Comparison of ENCODE assay signal across 8 cellular contexts in genomic region chr15:78437107-78437761, GRCh38. TPM values are rescaled to one million over a fixed set of nuclear protein-coding genes. Genes with fewer than 3 reads are reported as not detected.
DNase-seq lines count a peak whose midpoint lies in the region; ATAC-seq and TF ChIP-seq lines count a peak whose summit lies in the region.

No MANE protein-coding gene starts in this region.

- WGBS in GM23248 (ENCODE audit: low coverage in 1 of 2, low lambda C conversion rate in 2 of 2, missing lambda C conversion rate in 2 of 2), 2 experiments = 15 to 16% methylated on average over 11 of the region's 11 CpGs
- 15 to 18% (median 16%) methylated on average over 11 of the region's 11 CpGs for WGBS in psoas muscle, 3 donors

- in situ Hi-C loops in GM23248 (cut with MboI) = no loop called here

- H2AFZ ChIP-seq in GM23248 = peak overlapping the region; percentile 97

- intact Hi-C loops in psoas muscle (cut with DNase I) = loop anchor here in 1 of 2 donors (5.0 kb wide), 1 partner anchor 105 kb away; the partner anchor contains the start of gene PSMA4

- CTCF ChIA-PET in BJ (lab: Yijun Ruan, JAX) = interaction anchor here (1.1 to 4.7 kb wide), 6 partner anchors 10 to 135 kb away, joined by 3 to 27 read pairs (median 5); no protein-coding TSS in a partner anchor
- CTCF ChIA-PET in T-cell (lab: Charles Lee) = interaction anchor here in 1 of 2 donors (0.9 to 1.6 kb wide), 3 partner anchors 14 to 138 kb away, joined by 3 to 9 read pairs (median 7); partner anchors contain the start of gene SKIC8

- H4K20me1 ChIP-seq in GM23248 (ENCODE audit: insufficient read depth) = no peaks in the 10 kb centered on the region

- peak overlapping the region; percentile 81 for H3K4me2 ChIP-seq in GM23248 (ENCODE audit: unreplicated experiment)

- H3K36me3 ChIP-seq in BJ (ENCODE audit: control insufficient read depth, insufficient read depth, low read length) (peaks cover 4% of the 10 kb centered on the region), GM23248 (ENCODE audit: low read depth) (peaks cover 20% of the 10 kb centered on the region; the same call in 1 of the 2 replicates), psoas muscle (ENCODE audit: insufficient read depth in 1 of 2, low read depth in 1 of 2) (peaks cover 0 to 25% of the 10 kb centered on the region in 2 donors)

- peak overlapping the region; percentile 98 for H3K9ac ChIP-seq in GM23248

- DNase-seq in BJ (ENCODE audit: low read depth) (no peak), GM23248 (no peak), T-cell (peak in 1 of 34 experiments; percentile 0), fibroblast of mammary gland (ENCODE audit: low read depth) (no peak), psoas muscle (no peak), NCI-H446 treated with DMSO at 0.1 percent for 48 hours (lab: John Stamatoyannopoulos, UW) (no peak), NK-92 (lab: John Stamatoyannopoulos, UW; ENCODE audit: unreplicated experiment) (no peak)
- no peak for DNase-seq in stimulated activated naive CD4-positive, alpha-beta T cell treated with Interleukin-2 at 50 U/mL for 16 hours (lab: John Stamatoyannopoulos, UW)

- H3K27ac Mint-ChIP-seq in T-cell = peak overlapping the region; percentile 95 to 96

- no peaks in the 10 kb centered on the region for H3K9me3 Mint-ChIP-seq in T-cell

- H3K4me3 ChIP-seq in BJ (ENCODE audit: low read depth, low read length) (peak overlapping the region; percentile 51), GM23248 (peak overlapping the region; percentile 87), fibroblast of mammary gland (ENCODE audit: control insufficient read depth, low read depth, low read length) (peak overlapping the region; percentile 90), psoas muscle (peak overlapping the region; percentile 97)

- H3K4me1 Mint-ChIP-seq in T-cell = peaks cover 36 to 46% (median 39%) of the 10 kb centered on the region in 3 donors

- ATAC-seq in T-cell (replicated peaks in 1 of 4) (no peak), psoas muscle (no peak)

- H3K9me2 ChIP-seq in GM23248 (ENCODE audit: insufficient read depth) = no peaks in the 10 kb centered on the region

- H3K27me3 Mint-ChIP-seq in T-cell = no peaks in the 10 kb centered on the region

- POLR2A ChIA-PET in BJ (lab: Charles Lee) = interaction anchor here (0.6 to 0.9 kb wide), 3 partner anchors 14 to 419 kb away, joined by 3 to 5 read pairs (median 3); partner anchors contain the start of gene SKIC8
- POLR2A ChIA-PET in T-cell (lab: Charles Lee) = interaction anchor here (0.6 to 1.7 kb wide), 5 partner anchors 13 to 443 kb away, joined by 3 to 16 read pairs (median 6); partner anchors contain the start of genes PSMA4 (in 1 of the 2) and SKIC8 (in 1 of the 2)

- H3K27me3 ChIP-seq in BJ (ENCODE audit: control insufficient read depth, insufficient read depth, low read length) (0 out of 2 replicates have a peak, but pooled peaks cover 1% of the 10 kb centered on the region), GM23248 (replicated peaks; ENCODE audit: insufficient read depth) (no peaks in the 10 kb centered on the region), psoas muscle (ENCODE audit: insufficient read depth in 3 of 3, low read length in 2 of 3) (no peaks in the 10 kb centered on the region)

- H3K36me3 Mint-ChIP-seq in T-cell = peaks cover 9% of the 10 kb centered on the region

- no peaks in the 10 kb centered on the region for H3K9me3 ChIP-seq in GM23248 (ENCODE audit: low read depth)
- H3K9me3 ChIP-seq in psoas muscle = no peaks in the 10 kb centered on the region

- peaks cover 42% of the 10 kb centered on the region for H3K79me2 ChIP-seq in GM23248 (ENCODE audit: insufficient read depth)

- peak overlapping the region; percentile 91 to 98 (median 95) for H3K4me3 Mint-ChIP-seq in T-cell

- H3K27ac ChIP-seq in GM23248 = peak overlapping the region; percentile 74
- H3K27ac ChIP-seq in psoas muscle = peak overlapping the region; percentile 97

- TF ChIP-seq CTCF in BJ (IDR thresholded peaks at IDR 0.05; ENCODE audit: insufficient read depth, low read depth, low read length) = no peak
- no peak for TF ChIP-seq CTCF in fibroblast of mammary gland (conservative IDR thresholded peaks at IDR 0.05; ENCODE audit: control insufficient read depth, insufficient read depth, low read depth, low read length)
- TF ChIP-seq CTCF in psoas muscle (IDR thresholded peaks at IDR 0.05) = no peak

- H3F3A ChIP-seq in GM23248 (ENCODE audit: insufficient read depth) = peaks cover 11% of the 10 kb centered on the region; the same call in 1 of the 2 replicates

- H3K4me1 ChIP-seq in GM23248 (ENCODE audit: insufficient read depth) = peaks cover 33% of the 10 kb centered on the region
- H3K4me1 ChIP-seq in psoas muscle = peaks cover 31% of the 10 kb centered on the region

RNA-seq across cellular contexts. Expression of gene IREB2, which starts 0.8 kb away (rescaled TPM):
- polyA plus RNA-seq in BJ (2011; rRNA removed) (11.1 and 21.7 TPM in 2 replicates), GM23248 (2016; fragmentation: Nextera tagmentation; extraction: Ambion mirVana) (11.8 and 13.1 TPM in 2 replicates), psoas muscle (10 to 100 TPM; 11.0 to 24.6 (median 11.3) TPM)
- polyA minus RNA-seq in BJ (2011; rRNA and poly(A)+ RNA removed) = 18.9 and 19.4 TPM in 2 replicates
- total RNA-seq in GM23248 (2014; rRNA removed; shearing (Covaris generic)) = 12.9 and 18.0 TPM in 2 replicates
- total RNA-seq in T-cell (10 to 100 TPM; 58.7 to 71.5 (median 65.1) TPM), psoas muscle (10 to 100 TPM; 29.2 to 46.5 (median 42.9) TPM)
